19 cellular contexts compared by ENCODE assay signal in genomic region chr1:209557216-209557615, GRCh38.
"Had no signal": no experiment of that assay in that cellular context is flagged by ENCODE, and none has a peak within 500 bp of the region (broad histone marks: within the 10 kb centered on the region; RNA-seq: fewer than 3 reads in every experiment).

No MANE protein-coding gene starts in this region.

- H3K4me3 ChIP-seq: SJSA1, SK-N-MC had no signal

- ATAC-seq: Panc1, Right ventricle myocardium inferior had no signal

- DNase-seq: Kasumi-1, KBM-7, MM.1S, NCI-H1092 treated with DMSO at 0.1 percent for 48 hours, NCI-H1436, NCI-H187, NCI-H2029 treated with DMSO at 0.1 percent for 48 hours, NCI-H2171, NCI-H226, NCI-H446, NCI-H510A, NCI-H524 treated with DMSO at 0.1 percent for 48 hours, NCI-H69, NCI-H774, SHP77 treated with DMSO at 0.1 percent for 48 hours had no signal
